Comparison of ENCODE assay signal across 9 cellular contexts in genomic region chr20:44615876-44616603, GRCh38. TPM values are rescaled to one million over a fixed set of nuclear protein-coding genes. Genes with fewer than 3 reads are reported as not detected.
DNase-seq lines count a peak whose midpoint lies in the region; TF ChIP-seq lines count a peak whose summit lies in the region.
"Had no signal": no experiment of that assay in that cellular context is flagged by ENCODE, and none has a peak within 500 bp of the region (broad histone marks: within the 10 kb centered on the region; RNA-seq: fewer than 3 reads in every experiment).

No MANE protein-coding gene starts in this region.

- no peaks in the 10 kb centered on the region for H3K9me3 Mint-ChIP-seq in osteocyte (ENCODE audit: unreplicated experiment)

- peak overlapping the region; percentile 91 for H3K27ac ChIP-seq in BLaER1
- H3K27ac ChIP-seq in SU-DHL-6 (ENCODE audit: low read depth, low read length) = peak overlapping the region; percentile 96

- peaks cover 48% of the 10 kb centered on the region for H3K36me3 Mint-ChIP-seq in osteocyte (ENCODE audit: unreplicated experiment)

- H3K36me3 ChIP-seq in BLaER1 (peaks cover 77% of the 10 kb centered on the region), SU-DHL-6 (ENCODE audit: low read length) (peaks cover 3% of the 10 kb centered on the region; the same call in 1 of the 2 replicates)

- H3K9ac ChIP-seq in BLaER1 (peak overlapping the region; percentile 75), SU-DHL-6 (ENCODE audit: low read length) (peak overlapping the region; percentile 41)

- H3K27me3 ChIP-seq in BLaER1 (no peaks in the 10 kb centered on the region), SU-DHL-6 (ENCODE audit: low read length) (no peaks in the 10 kb centered on the region)

- no peak overlapping the region for H3K4me3 Mint-ChIP-seq in osteocyte (ENCODE audit: unreplicated experiment)

- H3K4me2 ChIP-seq in BLaER1 = peak overlapping the region; percentile 87
- H3K4me2 ChIP-seq in SU-DHL-6 (ENCODE audit: low read depth, low read length, poor library complexity, severe bottlenecking) = peak overlapping the region; percentile 44

- H3K9me3 ChIP-seq in BLaER1 = no peaks in the 10 kb centered on the region
- H3K9me3 ChIP-seq in SU-DHL-6 (ENCODE audit: insufficient read depth, low read length) = no peaks in the 10 kb centered on the region

- H2AFZ ChIP-seq in SU-DHL-6 (ENCODE audit: low read depth, low read length, severe bottlenecking) = no peak overlapping the region

- H3K4me1 Mint-ChIP-seq in osteocyte (ENCODE audit: unreplicated experiment) = peaks cover 31% of the 10 kb centered on the region

- no peaks in the 10 kb centered on the region for H3K27me3 Mint-ChIP-seq in osteocyte (ENCODE audit: unreplicated experiment)

- H3F3A ChIP-seq in SU-DHL-6 (ENCODE audit: insufficient read depth) = peaks cover 43% of the 10 kb centered on the region

- 0 out of 2 replicates have a peak, but pooled peaks cover 4% of the 10 kb centered on the region for H3K79me2 ChIP-seq in SU-DHL-6 (ENCODE audit: insufficient read depth, low read length)

- no peaks in the 10 kb centered on the region for H3K9me2 ChIP-seq in SU-DHL-6 (replicated peaks; ENCODE audit: insufficient read depth, low read length)

- DNase-seq in globus pallidus (ENCODE audit: low spot score) (peak; percentile 98), osteocyte (ENCODE audit: extremely low spot score, unreplicated experiment) (no peak), hepatic stellate cell (ENCODE audit: low spot score) (no peak), amniotic stem cell (lab: John Stamatoyannopoulos, UW) (no peak), SIG-M5 (lab: John Stamatoyannopoulos, UW) (no peak), activated gamma-delta T cell treated with Interleukin-2 at 50 U/mL for 16 hours (no peak)
- DNase-seq: activated T-cell treated with anti-CD3 and anti-CD28 coated beads for 4 hours had no signal

- TF ChIP-seq CTCF in SU-DHL-6 (IDR thresholded peaks at IDR 0.05; ENCODE audit: insufficient read depth, low read length, poor library complexity, severe bottlenecking) (no peak), osteocyte (IDR thresholded peaks at IDR 0.05) (no peak)

- peak overlapping the region; percentile 89 for H3K27ac Mint-ChIP-seq in osteocyte (ENCODE audit: unreplicated experiment)

- peak overlapping the region; percentile 25; the same call in 1 of the 2 replicates for H3K4me3 ChIP-seq in BLaER1
- H3K4me3 ChIP-seq in SU-DHL-6 (ENCODE audit: insufficient read depth, low read length, poor library complexity, severe bottlenecking) = no peak overlapping the region

- H3K4me1 ChIP-seq in BLaER1 = peaks cover 95% of the 10 kb centered on the region

- H4K20me1 ChIP-seq in BLaER1 (peaks cover 48% of the 10 kb centered on the region), SU-DHL-6 (ENCODE audit: low read depth, low read length) (no peaks in the 10 kb centered on the region)

RNA-seq across cellular contexts. Expression of gene PKIG, which starts 33.7 kb away (rescaled TPM):
- 26.0 and 29.5 TPM in 2 replicates for total RNA-seq in osteocyte

RNA-seq across cellular contexts. Expression of gene ADA, which starts 35.5 kb away (rescaled TPM):
- 177 and 185 TPM in 2 replicates for total RNA-seq in osteocyte
